ENCODE assay signal across 8 cellular contexts in the genomic region with DNA sequence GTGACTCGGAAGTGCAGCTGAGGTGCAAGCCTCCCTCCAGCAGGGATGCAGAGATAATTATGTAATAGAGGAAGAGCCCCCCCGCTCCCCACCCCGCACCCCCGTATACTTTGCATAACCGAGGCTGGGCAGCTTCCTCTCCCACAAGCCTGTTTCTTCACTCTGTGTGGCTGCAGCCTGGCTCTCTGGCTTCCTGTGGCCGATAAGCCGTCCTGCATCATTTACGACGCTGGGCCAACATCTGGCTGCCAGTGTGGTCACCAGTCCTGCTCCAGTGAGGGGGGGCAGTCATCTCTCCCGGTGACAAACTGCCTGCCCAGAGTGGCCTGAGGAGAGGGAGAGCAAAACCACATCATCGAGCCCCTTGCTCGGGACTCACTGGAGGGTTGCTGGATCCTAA. TPM values are rescaled to one million over a fixed set of nuclear protein-coding genes. Genes with fewer than 3 reads are reported as not detected.
DNase-seq lines count a peak whose midpoint lies in the region; ATAC-seq and TF ChIP-seq lines count a peak whose summit lies in the region.

No MANE protein-coding gene starts in this region.

- peaks cover 0 to 4% of the 10 kb centered on the region in 2 donors for H3K27me3 Mint-ChIP-seq in CD8-positive, alpha-beta memory T cell
- H3K27me3 Mint-ChIP-seq in activated naive CD8-positive, alpha-beta T cell = no peaks in the 10 kb centered on the region
- no peaks in the 10 kb centered on the region for H3K27me3 Mint-ChIP-seq in natural killer cell (ENCODE audit: low read depth in 2 of 2)

- intact Hi-C loops in natural killer cell (cut with micrococcal nuclease) = loop anchor here (2.0 kb wide), 1 partner anchor 16 kb away; no protein-coding TSS in a partner anchor

- no peaks in the 10 kb centered on the region for H3K9me3 ChIP-seq in CD8-positive, alpha-beta memory T cell (ENCODE audit: low read length)

- H3K4me1 Mint-ChIP-seq in CD8-positive, alpha-beta memory T cell = peaks cover 30 to 33% (median 33%) of the 10 kb centered on the region in 3 donors
- peaks cover 38% of the 10 kb centered on the region for H3K4me1 Mint-ChIP-seq in activated naive CD8-positive, alpha-beta T cell (ENCODE audit: low read depth)
- H3K4me1 Mint-ChIP-seq in natural killer cell = peaks cover 46 to 47% of the 10 kb centered on the region in 2 donors

- TF ChIP-seq CTCF in natural killer cell (IDR thresholded peaks at IDR 0.05) = no peak

- peaks cover 35% of the 10 kb centered on the region for H3K4me1 ChIP-seq in CD8-positive, alpha-beta memory T cell (ENCODE audit: insufficient read depth, low read length)

- no peak overlapping the region for H3K4me3 ChIP-seq in CD8-positive, alpha-beta memory T cell (ENCODE audit: low read length)

- no peaks in the 10 kb centered on the region for H3K36me3 Mint-ChIP-seq in CD8-positive, alpha-beta memory T cell
- H3K36me3 Mint-ChIP-seq in activated naive CD8-positive, alpha-beta T cell = no peaks in the 10 kb centered on the region
- H3K36me3 Mint-ChIP-seq in natural killer cell = no peaks in the 10 kb centered on the region

- H3K27ac Mint-ChIP-seq in CD8-positive, alpha-beta memory T cell = peak overlapping the region in 7 of 8 donors; percentile 20 to 92 (median 45)
- peak overlapping the region; percentile 13 for H3K27ac Mint-ChIP-seq in activated naive CD8-positive, alpha-beta T cell
- peak overlapping the region; percentile 76 to 87 for H3K27ac Mint-ChIP-seq in natural killer cell

- ATAC-seq in GM19467 (IDR thresholded peaks at IDR 0.05; ENCODE audit: unreplicated experiment) = peak; percentile 81
- ATAC-seq in HG03460 (IDR thresholded peaks at IDR 0.05; ENCODE audit: unreplicated experiment) = peak; percentile 84
- peak; percentile 64 to 84 (median 80) for ATAC-seq in natural killer cell

- no peaks in the 10 kb centered on the region for H3K27me3 ChIP-seq in CD8-positive, alpha-beta memory T cell (ENCODE audit: insufficient read depth, low read length, poor library complexity, severe bottlenecking)

- H3K4me3 Mint-ChIP-seq in CD8-positive, alpha-beta memory T cell = peak overlapping the region in 4 of 7 donors; percentile 41 to 71 (median 51)
- H3K4me3 Mint-ChIP-seq in activated naive CD8-positive, alpha-beta T cell = peak overlapping the region; percentile 68
- peak overlapping the region; percentile 77 for H3K4me3 Mint-ChIP-seq in natural killer cell

- H3K36me3 ChIP-seq in CD8-positive, alpha-beta memory T cell (ENCODE audit: insufficient read depth, low read length) = no peaks in the 10 kb centered on the region

- POLR2A ChIA-PET in CD8-positive, alpha-beta memory T cell (lab: Charles Lee) = no interaction called here

- no peak for DNase-seq in CD8-positive, alpha-beta memory T cell
- no peak for DNase-seq in natural killer cell
- DNase-seq in activated T-cell treated with anti-CD3 and anti-CD28 coated beads, Interleukin-2, amount 50 U/mL, for 1 hour = no peak
- DNase-seq in DMS79 (lab: John Stamatoyannopoulos, UW) = no peak
- no peak for DNase-seq in occipital lobe (lab: John Stamatoyannopoulos, UW)

- no peak overlapping the region for H3K27ac ChIP-seq in CD8-positive, alpha-beta memory T cell (ENCODE audit: low read depth, low read length)

- no peaks in the 10 kb centered on the region for H3K9me3 Mint-ChIP-seq in CD8-positive, alpha-beta memory T cell
- H3K9me3 Mint-ChIP-seq in activated naive CD8-positive, alpha-beta T cell (ENCODE audit: low read depth) = no peaks in the 10 kb centered on the region
- no peaks in the 10 kb centered on the region for H3K9me3 Mint-ChIP-seq in natural killer cell

- CTCF ChIA-PET in CD8-positive, alpha-beta memory T cell (lab: Charles Lee) = no interaction called here

RNA-seq across cellular contexts. Expression of a gene that starts 59.2 kb away (rescaled TPM):
- 100 to 1,000 TPM; 101 to 107 TPM for total RNA-seq in CD8-positive, alpha-beta memory T cell
- polyA plus RNA-seq in CD8-positive, alpha-beta memory T cell = 94.4 TPM
- total RNA-seq in natural killer cell = 100 to 1,000 TPM; 217 to 392 (median 264) TPM
- 11.2 TPM for total RNA-seq in occipital lobe

Comparison
In these comparisons a context has a peak if more than half of its experiments do, and no peak if none do; other contexts are left out.
1. H3K27ac Mint-ChIP-seq: peak in every context shown above with its lines; median percentile 82 in natural killer cell; 45 in CD8-positive, alpha-beta memory T cell; 13 in activated naive CD8-positive, alpha-beta T cell.